Comparison of ENCODE assay signal across 24 cellular contexts in genomic region chr15:62866366-62866765, GRCh38.
DNase-seq lines count a peak whose midpoint lies in the region; ATAC-seq and TF ChIP-seq lines count a peak whose summit lies in the region.
"Had no signal": no experiment of that assay in that cellular context is flagged by ENCODE, and none has a peak within 500 bp of the region (broad histone marks: within the 10 kb centered on the region; RNA-seq: fewer than 3 reads in every experiment).

No MANE protein-coding gene starts in this region.

- H3K9me3 ChIP-seq in muscle layer of colon (ENCODE audit: low read length) (no peaks in the 10 kb centered on the region), uterus (no peaks in the 10 kb centered on the region)
- H3K9me3 ChIP-seq: HAP-1 had no signal

- DNase-seq in ecto neural progenitor cell (ENCODE audit: low spot score), result peak; percentile 34
- no peak for DNase-seq in uterus
- DNase-seq: C1 segment of cervical spinal cord; CD4-positive, alpha-beta memory T cell; COR-L47; DMS53; GM23248; HFFc6; KBM-7; MV-4-11; NCI-H1105; NCI-H1436 treated with DMSO at 0.1 percent for 48 hours; NCI-H187 treated with DMSO at 0.1 percent for 48 hours; NCI-H2107; NCI-H446; NCI-H526 treated with DMSO at 0.1 percent for 48 hours; Right ventricle myocardium superior; RPMI8226 had no signal

- H3K4me1 ChIP-seq in muscle layer of colon (ENCODE audit: insufficient read depth, low read length), result peaks cover 28% of the 10 kb centered on the region
- H3K4me1 ChIP-seq in rectal smooth muscle tissue (ENCODE audit: control insufficient read depth, insufficient read depth, low read length), result peaks cover 11% of the 10 kb centered on the region
- no peaks in the 10 kb centered on the region for H3K4me1 ChIP-seq in uterus

- H3K27me3 ChIP-seq in muscle layer of colon (ENCODE audit: control insufficient read depth in 1 of 2, insufficient read depth in 2 of 2, low read length in 2 of 2) (no peaks in the 10 kb centered on the region), rectal smooth muscle tissue (ENCODE audit: control insufficient read depth, insufficient read depth, low read length) (no peaks in the 10 kb centered on the region), uterus (no peaks in the 10 kb centered on the region)

- peak overlapping the region; percentile 36 for H3K27ac ChIP-seq in muscle layer of colon (ENCODE audit: low read depth, low read length)
- H3K27ac ChIP-seq in rectal smooth muscle tissue (ENCODE audit: low read depth, low read length), result peak overlapping the region; percentile 73
- peak overlapping the region; percentile 7 to 44 for H3K27ac ChIP-seq in uterus
- H3K27ac ChIP-seq: GM23248 had no signal

- intact Hi-C loops in uterus (cut with DNase I; ENCODE audit: low total_unique reads), result no loop called here

- no peaks in the 10 kb centered on the region for H3K36me3 ChIP-seq in muscle layer of colon (ENCODE audit: insufficient read depth, low read length)
- H3K36me3 ChIP-seq in rectal smooth muscle tissue (ENCODE audit: control insufficient read depth, insufficient read depth, low read length), result no peaks in the 10 kb centered on the region
- H3K36me3 ChIP-seq in uterus, result no peaks in the 10 kb centered on the region
- H3K36me3 ChIP-seq: HAP-1 had no signal

- H3K4me3 ChIP-seq in muscle layer of colon (ENCODE audit: low read depth in 1 of 2, low read length in 2 of 2) (no peak overlapping the region), rectal smooth muscle tissue (ENCODE audit: low read length) (no peak overlapping the region), uterus (no peak overlapping the region)
- H3K4me3 ChIP-seq: GM23248, HAP-1 had no signal

- ATAC-seq in GM21390 (IDR thresholded peaks at IDR 0.05; ENCODE audit: unreplicated experiment) (no peak), HG03280 (IDR thresholded peaks at IDR 0.05; ENCODE audit: unreplicated experiment) (no peak), HG02884 (IDR thresholded peaks at IDR 0.05; ENCODE audit: unreplicated experiment) (no peak)

- TF ChIP-seq POLR2A in uterus (IDR thresholded peaks at IDR 0.05), result no peak

- TF ChIP-seq CTCF in uterus (IDR thresholded peaks at IDR 0.05), result no peak

- no peak overlapping the region for H3K9ac ChIP-seq in muscle layer of colon (ENCODE audit: low read length)
- no peak overlapping the region for H3K9ac ChIP-seq in rectal smooth muscle tissue (ENCODE audit: low read length)
- H3K9ac ChIP-seq: GM23248 had no signal
